2 cellular contexts compared by ENCODE assay signal in genomic region chr1:219863816-219864215, GRCh38.
TF ChIP-seq lines count a peak whose summit lies in the region.

No MANE protein-coding gene starts in this region.

TF ChIP-seq in WTC11, 78 proteins besides CTCF, POLR2A, EP300 and RAD21:
- TF ChIP-seq FOXK1 (CRISPR knock-in tag; IDR thresholded peaks at IDR 0.05): peak; percentile 78; the same call in 1 of the 2 replicates
- TF ChIP-seq, protein P1, sequence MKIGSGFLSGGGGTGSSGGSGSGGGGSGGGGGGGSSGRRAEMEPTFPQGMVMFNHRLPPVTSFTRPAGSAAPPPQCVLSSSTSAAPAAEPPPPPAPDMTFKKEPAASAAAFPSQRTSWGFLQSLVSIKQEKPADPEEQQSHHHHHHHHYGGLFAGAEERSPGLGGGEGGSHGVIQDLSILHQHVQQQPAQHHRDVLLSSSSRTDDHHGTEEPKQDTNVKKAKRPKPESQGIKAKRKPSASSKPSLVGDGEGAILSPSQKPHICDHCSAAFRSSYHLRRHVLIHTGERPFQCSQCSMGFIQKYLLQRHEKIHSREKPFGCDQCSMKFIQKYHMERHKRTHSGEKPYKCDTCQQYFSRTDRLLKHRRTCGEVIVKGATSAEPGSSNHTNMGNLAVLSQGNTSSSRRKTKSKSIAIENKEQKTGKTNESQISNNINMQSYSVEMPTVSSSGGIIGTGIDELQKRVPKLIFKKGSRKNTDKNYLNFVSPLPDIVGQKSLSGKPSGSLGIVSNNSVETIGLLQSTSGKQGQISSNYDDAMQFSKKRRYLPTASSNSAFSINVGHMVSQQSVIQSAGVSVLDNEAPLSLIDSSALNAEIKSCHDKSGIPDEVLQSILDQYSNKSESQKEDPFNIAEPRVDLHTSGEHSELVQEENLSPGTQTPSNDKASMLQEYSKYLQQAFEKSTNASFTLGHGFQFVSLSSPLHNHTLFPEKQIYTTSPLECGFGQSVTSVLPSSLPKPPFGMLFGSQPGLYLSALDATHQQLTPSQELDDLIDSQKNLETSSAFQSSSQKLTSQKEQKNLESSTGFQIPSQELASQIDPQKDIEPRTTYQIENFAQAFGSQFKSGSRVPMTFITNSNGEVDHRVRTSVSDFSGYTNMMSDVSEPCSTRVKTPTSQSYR (CRISPR knock-in tag; IDR thresholded peaks at IDR 0.05): peak; percentile 65; the same call in 1 of the 2 replicates

TF ChIP-seq in HepG2, 621 proteins besides CTCF, POLR2A, EP300 and RAD21 (continued from another document):
- TF ChIP-seq FOXA3 (CRISPR knock-in tag; IDR thresholded peaks at IDR 0.05) (0 out of 2 replicates have a peak, but pooled peaks have one; percentile 19), SALL1 (CRISPR knock-in tag; IDR thresholded peaks at IDR 0.05) (0 out of 2 replicates have a peak, but pooled peaks have one; percentile 19), ZNF740 (CRISPR knock-in tag; IDR thresholded peaks at IDR 0.05) (peak; percentile 70; the same call in 1 of the 2 replicates), ONECUT2 (CRISPR knock-in tag; IDR thresholded peaks at IDR 0.05) (0 out of 2 replicates have a peak, but pooled peaks have one; percentile 15)
